In genomic region chr14:68795602-68796417, GRCh38 we compare ENCODE assay signal across 1 cellular context.
TF ChIP-seq lines count a peak whose summit lies in the region.

No MANE protein-coding gene starts in this region.

TF ChIP-seq in K562, 482 proteins besides CTCF, POLR2A, EP300 and RAD21 (continued from another document and continues in another):
- TF ChIP-seq SIRT6 (IDR thresholded peaks at IDR 0.05; ENCODE audit: low read depth, low read length) (no peak), HCFC1 (IDR thresholded peaks at IDR 0.05; ENCODE audit: low read depth, low read length) (no peak; the same call in 1 of the 2 replicates), TCFL5 (CRISPR knock-in tag; conservative IDR thresholded peaks at IDR 0.05) (no peak), DACH1 (IDR thresholded peaks at IDR 0.05; ENCODE audit: partially characterized antibody) (no peak), NR2C1 (IDR thresholded peaks at IDR 0.05) (no peak), NR2C1 (tag; IDR thresholded peaks at IDR 0.05) (no peak), CHD7 (IDR thresholded peaks at IDR 0.05; ENCODE audit: low read depth, low read length) (no peak), XRCC5 (IDR thresholded peaks at IDR 0.05; ENCODE audit: low read depth, low read length) (no peak), CBX3 (IDR thresholded peaks at IDR 0.05; ENCODE audit: borderline replicate concordance in 1 of 2, low read length in 2 of 2) (no peak), ZNF347 (CRISPR knock-in tag; IDR thresholded peaks at IDR 0.05; ENCODE audit: low read depth) (no peak), SMAD2 (IDR thresholded peaks at IDR 0.05; ENCODE audit: low read depth, low read length) (no peak), MAFK (IDR thresholded peaks at IDR 0.05; ENCODE audit: low read length) (no peak), ZNF766 (CRISPR knock-in tag; conservative IDR thresholded peaks at IDR 0.05) (no peak; the same call in 1 of the 2 replicates), GATAD2B (IDR thresholded peaks at IDR 0.05; ENCODE audit: borderline replicate concordance) (no peak), CHD4 (IDR thresholded peaks at IDR 0.05; ENCODE audit: insufficient read depth, insufficient replicate concordance, low read depth, low read length, poor library complexity, severe bottlenecking) (no peak), TAF7 (tag; IDR thresholded peaks at IDR 0.05) (no peak), NFXL1 (CRISPR knock-in tag; IDR thresholded peaks at IDR 0.05) (no peak), TRIM28 (IDR thresholded peaks at IDR 0.05) (no peak), MTA2 (IDR thresholded peaks at IDR 0.05; ENCODE audit: low read depth) (no peak), CHD2 (IDR thresholded peaks at IDR 0.05; ENCODE audit: low read depth, low read length) (no peak), STAG1 (CRISPR knock-in tag; IDR thresholded peaks at IDR 0.05; ENCODE audit: borderline replicate concordance) (no peak), GTF2F1 (IDR thresholded peaks at IDR 0.05; ENCODE audit: low read depth, low read length) (no peak), U2AF1 (optimal IDR thresholded peaks at IDR 0.05; ENCODE audit: low read depth, low read length) (no peak), CC2D1A (IDR thresholded peaks at IDR 0.05) (0 out of 2 replicates have a peak, but pooled peaks have one; percentile 41), AFF1 (IDR thresholded peaks at IDR 0.05; ENCODE audit: low read depth in 1 of 2, partially characterized antibody in 2 of 2) (no peak), ZNF24 (IDR thresholded peaks at IDR 0.05) (no peak), ERF (CRISPR knock-in tag; IDR thresholded peaks at IDR 0.05) (no peak), ELK3 (CRISPR knock-in tag; IDR thresholded peaks at IDR 0.05) (no peak), HNRNPL (IDR thresholded peaks at IDR 0.05; ENCODE audit: low read depth, low read length) (no peak), ZNF174 (CRISPR knock-in tag; IDR thresholded peaks at IDR 0.05) (no peak), HNRNPUL1 (IDR thresholded peaks at IDR 0.05; ENCODE audit: low read length) (no peak), MAZ (CRISPR knock-in tag; conservative IDR thresholded peaks at IDR 0.05 in 1 of 2, IDR thresholded peaks at IDR 0.05 in 1 of 2) (peak; percentile 75 to 94), NCOA2 (IDR thresholded peaks at IDR 0.05; ENCODE audit: partially characterized antibody in 2 of 2) (no peak), ZNF3 (CRISPR knock-in tag; IDR thresholded peaks at IDR 0.05) (no peak), ZFX (CRISPR knock-in tag; IDR thresholded peaks at IDR 0.05) (peak; percentile 95), ZC3H8 (IDR thresholded peaks at IDR 0.05) (no peak), SNIP1 (IDR thresholded peaks at IDR 0.05; ENCODE audit: low read depth) (no peak)
- TF ChIP-seq, protein P1, sequence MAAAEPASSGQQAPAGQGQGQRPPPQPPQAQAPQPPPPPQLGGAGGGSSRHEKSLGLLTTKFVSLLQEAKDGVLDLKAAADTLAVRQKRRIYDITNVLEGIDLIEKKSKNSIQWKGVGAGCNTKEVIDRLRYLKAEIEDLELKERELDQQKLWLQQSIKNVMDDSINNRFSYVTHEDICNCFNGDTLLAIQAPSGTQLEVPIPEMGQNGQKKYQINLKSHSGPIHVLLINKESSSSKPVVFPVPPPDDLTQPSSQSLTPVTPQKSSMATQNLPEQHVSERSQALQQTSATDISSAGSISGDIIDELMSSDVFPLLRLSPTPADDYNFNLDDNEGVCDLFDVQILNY (CRISPR knock-in tag; IDR thresholded peaks at IDR 0.05) = no peak
- TF ChIP-seq, protein P2, sequence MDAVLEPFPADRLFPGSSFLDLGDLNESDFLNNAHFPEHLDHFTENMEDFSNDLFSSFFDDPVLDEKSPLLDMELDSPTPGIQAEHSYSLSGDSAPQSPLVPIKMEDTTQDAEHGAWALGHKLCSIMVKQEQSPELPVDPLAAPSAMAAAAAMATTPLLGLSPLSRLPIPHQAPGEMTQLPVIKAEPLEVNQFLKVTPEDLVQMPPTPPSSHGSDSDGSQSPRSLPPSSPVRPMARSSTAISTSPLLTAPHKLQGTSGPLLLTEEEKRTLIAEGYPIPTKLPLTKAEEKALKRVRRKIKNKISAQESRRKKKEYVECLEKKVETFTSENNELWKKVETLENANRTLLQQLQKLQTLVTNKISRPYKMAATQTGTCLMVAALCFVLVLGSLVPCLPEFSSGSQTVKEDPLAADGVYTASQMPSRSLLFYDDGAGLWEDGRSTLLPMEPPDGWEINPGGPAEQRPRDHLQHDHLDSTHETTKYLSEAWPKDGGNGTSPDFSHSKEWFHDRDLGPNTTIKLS (IDR thresholded peaks at IDR 0.05; ENCODE audit: borderline replicate concordance, low read depth) = no peak
- TF ChIP-seq, protein P3, sequence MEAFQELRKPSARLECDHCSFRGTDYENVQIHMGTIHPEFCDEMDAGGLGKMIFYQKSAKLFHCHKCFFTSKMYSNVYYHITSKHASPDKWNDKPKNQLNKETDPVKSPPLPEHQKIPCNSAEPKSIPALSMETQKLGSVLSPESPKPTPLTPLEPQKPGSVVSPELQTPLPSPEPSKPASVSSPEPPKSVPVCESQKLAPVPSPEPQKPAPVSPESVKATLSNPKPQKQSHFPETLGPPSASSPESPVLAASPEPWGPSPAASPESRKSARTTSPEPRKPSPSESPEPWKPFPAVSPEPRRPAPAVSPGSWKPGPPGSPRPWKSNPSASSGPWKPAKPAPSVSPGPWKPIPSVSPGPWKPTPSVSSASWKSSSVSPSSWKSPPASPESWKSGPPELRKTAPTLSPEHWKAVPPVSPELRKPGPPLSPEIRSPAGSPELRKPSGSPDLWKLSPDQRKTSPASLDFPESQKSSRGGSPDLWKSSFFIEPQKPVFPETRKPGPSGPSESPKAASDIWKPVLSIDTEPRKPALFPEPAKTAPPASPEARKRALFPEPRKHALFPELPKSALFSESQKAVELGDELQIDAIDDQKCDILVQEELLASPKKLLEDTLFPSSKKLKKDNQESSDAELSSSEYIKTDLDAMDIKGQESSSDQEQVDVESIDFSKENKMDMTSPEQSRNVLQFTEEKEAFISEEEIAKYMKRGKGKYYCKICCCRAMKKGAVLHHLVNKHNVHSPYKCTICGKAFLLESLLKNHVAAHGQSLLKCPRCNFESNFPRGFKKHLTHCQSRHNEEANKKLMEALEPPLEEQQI (IDR thresholded peaks at IDR 0.05) = no peak
